Comparison of ENCODE assay signal across 21 cellular contexts in genomic region chr6:150249261-150249660, GRCh38.
"Had no signal": no experiment of that assay in that cellular context is flagged by ENCODE, and none has a peak within 500 bp of the region (broad histone marks: within the 10 kb centered on the region; RNA-seq: fewer than 3 reads in every experiment).

No MANE protein-coding gene starts in this region.

- H3K4me3 ChIP-seq: adrenal gland, heart right ventricle, lower lobe of right lung, thyroid gland, upper lobe of right lung had no signal

- H3K4me1 ChIP-seq: adrenal gland, lower lobe of right lung had no signal

- H3K36me3 Mint-ChIP-seq: naive thymus-derived CD4-positive, alpha-beta T cell; T-cell had no signal

- H3K27ac Mint-ChIP-seq: activated naive CD4-positive, alpha-beta T cell treated with anti-CD3 and anti-CD28 coated beads, Interleukin-2, amount 50 U/mL, for 72 hours; activated T-cell treated with anti-CD3 and anti-CD28 coated beads, Interleukin-2, amount 50 U/mL, for 24 hours; activated T-helper 17 cell treated with anti-CD3 and anti-CD28 coated beads, Interleukin-2, amount 50 U/mL, for 72 hours; naive thymus-derived CD4-positive, alpha-beta T cell; stimulated activated naive CD8-positive, alpha-beta T cell treated with anti-CD3 and anti-CD28 coated beads, Interleukin-15, Interleukin-2, amounts not matched to agents 100 ng/mL and 50 ng/mL, for 24 hours; T-cell had no signal

- H3K27ac ChIP-seq: adrenal gland, brain microvascular endothelial cell, heart right ventricle, lower lobe of right lung, upper lobe of right lung had no signal

- H3K4me1 Mint-ChIP-seq: T-cell had no signal

- H3K9me3 Mint-ChIP-seq: activated naive CD4-positive, alpha-beta T cell treated with anti-CD3 and anti-CD28 coated beads, Interleukin-2, amount 50 U/mL, for 72 hours had no signal

- H3K36me3 ChIP-seq: adrenal gland, brain microvascular endothelial cell, heart right ventricle, lower lobe of right lung, thyroid gland, upper lobe of right lung had no signal

- H3K27me3 ChIP-seq: adrenal gland, brain microvascular endothelial cell, thyroid gland, upper lobe of right lung had no signal

- H3K4me3 Mint-ChIP-seq: activated T-cell treated with anti-CD3 and anti-CD28 coated beads, Interleukin-2, amount 50 U/mL, for 24 hours; activated T-helper 17 cell treated with anti-CD3 and anti-CD28 coated beads, Interleukin-2, amount 50 U/mL, for 72 hours; naive thymus-derived CD4-positive, alpha-beta T cell; neural crest cell; stimulated activated naive CD8-positive, alpha-beta T cell treated with anti-CD3 and anti-CD28 coated beads, Interleukin-15, Interleukin-2, amounts not matched to agents 100 ng/mL and 50 ng/mL, for 24 hours; T-cell had no signal

- H3K9me3 ChIP-seq: adrenal gland, thyroid gland, upper lobe of right lung had no signal

- DNase-seq: activated CD4-positive, alpha-beta T cell treated with anti-CD3 and anti-CD28 coated beads for 1 hour; activated T-cell treated with anti-CD3 and anti-CD28 coated beads, Interleukin-2, amount 50 U/mL, for 24 hours; adrenal gland; brain microvascular endothelial cell; caudate nucleus; dermis blood vessel endothelial cell; effector CD8-positive, alpha-beta T cell; heart right ventricle; kidney; lower lobe of right lung; naive thymus-derived CD4-positive, alpha-beta T cell; retina; stimulated activated CD4-positive, alpha-beta T cell treated with anti-CD3 and anti-CD28 coated beads, Interleukin-12 subunit alpha, Interleukin-12 subunit beta, amount 100 ng/mL, for 4 hours; substantia nigra; T-cell; thyroid gland; upper lobe of right lung had no signal
